ENCODE assay signal across 9 cellular contexts in genomic region chr6:149046822-149047246, GRCh38.
DNase-seq lines count a peak whose midpoint lies in the region; ATAC-seq and TF ChIP-seq lines count a peak whose summit lies in the region.
"Had no signal": no experiment of that assay in that cellular context is flagged by ENCODE, and none has a peak within 500 bp of the region (broad histone marks: within the 10 kb centered on the region; RNA-seq: fewer than 3 reads in every experiment).

No MANE protein-coding gene starts in this region.

- H3K79me2 ChIP-seq in GM23248 (ENCODE audit: insufficient read depth): no peaks in the 10 kb centered on the region

- intact Hi-C loops in activated T-helper 1 cell treated with anti-CD3 and anti-CD28 coated beads, Interleukin-12 subunit alpha, Interleukin-12 subunit beta, Interleukin-2, Interleukin-4 antibody, amounts not matched to agents 30 ng/mL and 10 ng/mL and 1 ng/mL, durations not matched to agents 14 hours and 24 hours and 36 hours (cut with micrococcal nuclease): loop anchor here (1.0 kb wide), 2 partner anchors 13 to 14 kb away; no protein-coding TSS in a partner anchor

- peak overlapping the region; percentile 72 for H3K4me3 Mint-ChIP-seq in activated T-helper 1 cell treated with anti-CD3 and anti-CD28 coated beads, Interleukin-12 subunit alpha, Interleukin-12 subunit beta, Interleukin-2, Interleukin-4 antibody, amounts not matched to agents 30 ng/mL and 10 ng/mL and 1 ng/mL, durations not matched to agents 14 hours and 24 hours and 36 hours

- H3K4me1 ChIP-seq in GM23248 (ENCODE audit: insufficient read depth): peaks cover 41% of the 10 kb centered on the region

- H3K27ac Mint-ChIP-seq in activated T-helper 1 cell treated with anti-CD3 and anti-CD28 coated beads, Interleukin-12 subunit alpha, Interleukin-12 subunit beta, Interleukin-2, Interleukin-4 antibody, amounts not matched to agents 30 ng/mL and 10 ng/mL and 1 ng/mL, durations not matched to agents 14 hours and 24 hours and 36 hours: peak overlapping the region; percentile 74

- no peaks in the 10 kb centered on the region for H3K9me2 ChIP-seq in GM23248 (ENCODE audit: insufficient read depth)

- 31 to 32% methylated on average over 3 of the region's 3 CpGs for WGBS in GM23248 (ENCODE audit: low coverage in 1 of 2, low lambda C conversion rate in 2 of 2, missing lambda C conversion rate in 2 of 2), 2 experiments

- H4K20me1 ChIP-seq in GM23248 (ENCODE audit: insufficient read depth): no peaks in the 10 kb centered on the region

- H3K4me3 ChIP-seq in AG10803 (ENCODE audit: low read length): no peak overlapping the region
- H3K4me3 ChIP-seq in GM23248: no peak overlapping the region

- no peak overlapping the region for H3K9ac ChIP-seq in GM23248

- H3K9me3 Mint-ChIP-seq in activated T-helper 1 cell treated with anti-CD3 and anti-CD28 coated beads, Interleukin-12 subunit alpha, Interleukin-12 subunit beta, Interleukin-2, Interleukin-4 antibody, amounts not matched to agents 30 ng/mL and 10 ng/mL and 1 ng/mL, durations not matched to agents 14 hours and 24 hours and 36 hours: no peaks in the 10 kb centered on the region

- in situ Hi-C loops in GM23248 (cut with MboI): no loop called here

- H3K4me2 ChIP-seq in GM23248 (ENCODE audit: unreplicated experiment): no peak overlapping the region

- no peak for TF ChIP-seq CTCF in AG10803 (conservative IDR thresholded peaks at IDR 0.05; ENCODE audit: low read length)

- no peaks in the 10 kb centered on the region for H3K36me3 ChIP-seq in GM23248 (ENCODE audit: low read depth)

- no peaks in the 10 kb centered on the region for H3K9me3 ChIP-seq in GM23248 (ENCODE audit: low read depth)

- H3K27me3 ChIP-seq in GM23248 (replicated peaks; ENCODE audit: insufficient read depth): no peaks in the 10 kb centered on the region

- DNase-seq in AG10803 (ENCODE audit: low read depth) (peak; percentile 58), KG1 (lab: John Stamatoyannopoulos, UW) (no peak), activated gamma-delta T cell (lab: John Stamatoyannopoulos, UW) (no peak), GM23248 (no peak), LoVo (ENCODE audit: low spot score) (no peak)
- DNase-seq in activated T-helper 1 cell treated with anti-CD3 and anti-CD28 coated beads, Interleukin-12 subunit alpha, Interleukin-12 subunit beta, Interleukin-2, Interleukin-4 antibody, amounts not matched to agents 30 ng/mL and 10 ng/mL and 1 ng/mL, durations not matched to agents 14 hours and 24 hours and 36 hours (ENCODE audit: low spot score): no peak

- no peak overlapping the region for H2AFZ ChIP-seq in GM23248

- peak; percentile 50 for ATAC-seq in GM19043 (IDR thresholded peaks at IDR 0.05; ENCODE audit: low read depth, unreplicated experiment)
- peak; percentile 73 for ATAC-seq in HG03066 (IDR thresholded peaks at IDR 0.05; ENCODE audit: low read depth, unreplicated experiment)
- ATAC-seq: SK-N-SH treated with all-trans-retinoic acid at 6 μM for 48 hours had no signal

- peaks cover 44% of the 10 kb centered on the region for H3K4me1 Mint-ChIP-seq in activated T-helper 1 cell treated with anti-CD3 and anti-CD28 coated beads, Interleukin-12 subunit alpha, Interleukin-12 subunit beta, Interleukin-2, Interleukin-4 antibody, amounts not matched to agents 30 ng/mL and 10 ng/mL and 1 ng/mL, durations not matched to agents 14 hours and 24 hours and 36 hours (ENCODE audit: low read depth)

- H3F3A ChIP-seq in GM23248 (ENCODE audit: insufficient read depth): peaks cover 9% of the 10 kb centered on the region; the same call in 1 of the 2 replicates

- peaks cover 2% of the 10 kb centered on the region for H3K36me3 Mint-ChIP-seq in activated T-helper 1 cell treated with anti-CD3 and anti-CD28 coated beads, Interleukin-12 subunit alpha, Interleukin-12 subunit beta, Interleukin-2, Interleukin-4 antibody, amounts not matched to agents 30 ng/mL and 10 ng/mL and 1 ng/mL, durations not matched to agents 14 hours and 24 hours and 36 hours (ENCODE audit: low read depth)

- H3K27ac ChIP-seq in GM23248: no peak overlapping the region

- H3K27me3 Mint-ChIP-seq in activated T-helper 1 cell treated with anti-CD3 and anti-CD28 coated beads, Interleukin-12 subunit alpha, Interleukin-12 subunit beta, Interleukin-2, Interleukin-4 antibody, amounts not matched to agents 30 ng/mL and 10 ng/mL and 1 ng/mL, durations not matched to agents 14 hours and 24 hours and 36 hours (ENCODE audit: insufficient read depth): no peaks in the 10 kb centered on the region
